19 cellular contexts compared by ENCODE assay signal in genomic region chr17:56577810-56578209, GRCh38. TPM values are rescaled to one million over a fixed set of nuclear protein-coding genes. Genes with fewer than 3 reads are reported as not detected.
DNase-seq lines count a peak whose midpoint lies in the region; ATAC-seq and TF ChIP-seq lines count a peak whose summit lies in the region.
"Had no signal": no experiment of that assay in that cellular context is flagged by ENCODE, and none has a peak within 500 bp of the region (broad histone marks: within the 10 kb centered on the region; RNA-seq: fewer than 3 reads in every experiment).

No MANE protein-coding gene starts in this region.

- H2AFZ ChIP-seq in H9 (ENCODE audit: low read length): no peak overlapping the region

- H3K27me3 ChIP-seq in H9 (ENCODE audit: insufficient read depth, low read length) (no peaks in the 10 kb centered on the region), SJSA1 (replicated peaks) (no peaks in the 10 kb centered on the region)
- H3K27me3 ChIP-seq: ascending aorta had no signal

- H3K4me1 ChIP-seq in H9 (ENCODE audit: insufficient read depth, low read length) (no peaks in the 10 kb centered on the region), SJSA1 (replicated peaks) (peaks cover 22% of the 10 kb centered on the region)
- H3K4me1 ChIP-seq: ascending aorta had no signal

- H4K5ac ChIP-seq in H9 (ENCODE audit: insufficient read length, low read depth, low read length): no peak overlapping the region

- H3K79me2 ChIP-seq in H9 (ENCODE audit: insufficient read depth, low read length): no peaks in the 10 kb centered on the region

- peak overlapping the region in 1 of 3 experiments; percentile 53; a peak in 1 of 7 replicates for H3K27ac Mint-ChIP-seq in H9
- H3K27ac Mint-ChIP-seq in stimulated activated memory B cell treated with anti-CD40 and anti-IgM and Interleukin-4, amounts not matched to agents 10 μg/mL and 1 μg/mL and 100 μg/mL, for 72 hours: no peak overlapping the region
- no peak overlapping the region for H3K27ac Mint-ChIP-seq in naive thymus-derived CD8-positive, alpha-beta T cell
- H3K27ac Mint-ChIP-seq: activated naive CD4-positive, alpha-beta T cell treated with anti-CD3 and anti-CD28 coated beads, Interleukin-2, amount 50 U/mL, for 24 hours; CD4-positive, CD25-positive, alpha-beta regulatory T cell; stimulated activated effector memory CD8-positive, alpha-beta T cell treated with anti-CD3 and anti-CD28 coated beads, Interleukin-12 subunit alpha, Interleukin-12 subunit beta, amount 100 ng/mL, for 72 hours had no signal

- peaks cover 0 to 4% (median 0%) of the 10 kb centered on the region in 3 experiments; a peak in 1 of 7 replicates for H3K36me3 Mint-ChIP-seq in H9 (ENCODE audit: insufficient read depth in 1 of 3, low read depth in 3 of 3)
- H3K36me3 Mint-ChIP-seq in stimulated activated memory B cell treated with anti-CD40 and anti-IgM and Interleukin-4, amounts not matched to agents 10 μg/mL and 1 μg/mL and 100 μg/mL, for 72 hours: no peaks in the 10 kb centered on the region
- H3K36me3 Mint-ChIP-seq in naive thymus-derived CD8-positive, alpha-beta T cell: peaks cover 0 to 6% (median 2%) of the 10 kb centered on the region in 3 donors
- H3K36me3 Mint-ChIP-seq: CD4-positive, CD25-positive, alpha-beta regulatory T cell; stimulated activated effector memory CD8-positive, alpha-beta T cell treated with anti-CD3 and anti-CD28 coated beads, Interleukin-12 subunit alpha, Interleukin-12 subunit beta, amount 100 ng/mL, for 72 hours had no signal

- no peak overlapping the region for H3K9ac ChIP-seq in H9 (ENCODE audit: extremely low read depth, insufficient read length, low read length)

- no peak overlapping the region for H2BK5ac ChIP-seq in H9 (ENCODE audit: insufficient read length, low read length)

- H3K4me3 ChIP-seq in SJSA1 (no peak overlapping the region), retinal pigment epithelial cell (ENCODE audit: low read length) (peak overlapping the region; percentile 6)
- H3K4me3 ChIP-seq: ascending aorta, thoracic aorta had no signal

- no peak overlapping the region for H3K56ac ChIP-seq in H9 (ENCODE audit: insufficient read length, low read depth, low read length)

- no peak overlapping the region for H2BK15ac ChIP-seq in H9 (ENCODE audit: low read depth, low read length)

- H3K18ac ChIP-seq in H9 (ENCODE audit: insufficient read length, low read depth, low read length): no peak overlapping the region

- H3K9me3 ChIP-seq in H9 (ENCODE audit: control insufficient read depth, low read depth, low read length) (no peaks in the 10 kb centered on the region), SJSA1 (replicated peaks) (no peaks in the 10 kb centered on the region)
- H3K9me3 ChIP-seq: ascending aorta, thoracic aorta had no signal

- H3K36me3 ChIP-seq in SJSA1: no peaks in the 10 kb centered on the region
- H3K36me3 ChIP-seq: ascending aorta, thoracic aorta had no signal

- no peaks in the 10 kb centered on the region for H4K20me1 ChIP-seq in H9 (ENCODE audit: control insufficient read depth, insufficient read depth, insufficient read length)

- no peak overlapping the region for H2BK120ac ChIP-seq in H9 (ENCODE audit: low read depth, low read length, poor library complexity, severe bottlenecking)

- no peak overlapping the region for H2BK12ac ChIP-seq in H9 (ENCODE audit: insufficient read length, low read depth, low read length)

- no peak overlapping the region for H3K4me3 Mint-ChIP-seq in H9
- H3K4me3 Mint-ChIP-seq in stimulated activated memory B cell treated with anti-CD40 and anti-IgM and Interleukin-4, amounts not matched to agents 10 μg/mL and 1 μg/mL and 100 μg/mL, for 72 hours: no peak overlapping the region
- H3K4me3 Mint-ChIP-seq in naive thymus-derived CD8-positive, alpha-beta T cell: no peak overlapping the region
- H3K4me3 Mint-ChIP-seq: activated naive CD4-positive, alpha-beta T cell treated with anti-CD3 and anti-CD28 coated beads, Interleukin-2, amount 50 U/mL, for 24 hours; CD4-positive, CD25-positive, alpha-beta regulatory T cell; stimulated activated effector memory CD8-positive, alpha-beta T cell treated with anti-CD3 and anti-CD28 coated beads, Interleukin-12 subunit alpha, Interleukin-12 subunit beta, amount 100 ng/mL, for 72 hours had no signal

- peaks cover 0 to 4% of the 10 kb centered on the region in 2 experiments; a peak in 1 of 5 replicates for H3K9me3 Mint-ChIP-seq in H9
- no peaks in the 10 kb centered on the region for H3K9me3 Mint-ChIP-seq in stimulated activated memory B cell treated with anti-CD40 and anti-IgM and Interleukin-4, amounts not matched to agents 10 μg/mL and 1 μg/mL and 100 μg/mL, for 72 hours
- peaks cover 0 to 6% (median 0%) of the 10 kb centered on the region in 9 donors for H3K9me3 Mint-ChIP-seq in naive thymus-derived CD8-positive, alpha-beta T cell
- H3K9me3 Mint-ChIP-seq: activated naive CD4-positive, alpha-beta T cell treated with anti-CD3 and anti-CD28 coated beads, Interleukin-2, amount 50 U/mL, for 24 hours; stimulated activated effector memory CD8-positive, alpha-beta T cell treated with anti-CD3 and anti-CD28 coated beads, Interleukin-12 subunit alpha, Interleukin-12 subunit beta, amount 100 ng/mL, for 72 hours had no signal

- H3K23me2 ChIP-seq in H9 (ENCODE audit: insufficient read length, low read depth, low read length, poor library complexity, severe bottlenecking): peaks cover 4% of the 10 kb centered on the region

- no peaks in the 10 kb centered on the region for H3K79me1 ChIP-seq in H9 (ENCODE audit: insufficient read depth, low read depth, low read length, poor library complexity, severe bottlenecking)

- peaks cover 8 to 17% of the 10 kb centered on the region in 2 experiments for H3K4me1 Mint-ChIP-seq in H9
- no peaks in the 10 kb centered on the region for H3K4me1 Mint-ChIP-seq in stimulated activated memory B cell treated with anti-CD40 and anti-IgM and Interleukin-4, amounts not matched to agents 10 μg/mL and 1 μg/mL and 100 μg/mL, for 72 hours
- no peaks in the 10 kb centered on the region for H3K4me1 Mint-ChIP-seq in naive thymus-derived CD8-positive, alpha-beta T cell
- H3K4me1 Mint-ChIP-seq: activated naive CD4-positive, alpha-beta T cell treated with anti-CD3 and anti-CD28 coated beads, Interleukin-2, amount 50 U/mL, for 24 hours; CD4-positive, CD25-positive, alpha-beta regulatory T cell; stimulated activated effector memory CD8-positive, alpha-beta T cell treated with anti-CD3 and anti-CD28 coated beads, Interleukin-12 subunit alpha, Interleukin-12 subunit beta, amount 100 ng/mL, for 72 hours had no signal

- no CpG with 5 or more reads among the region's 16 CpGs for WGBS in H9 (ENCODE audit: extremely low coverage, insufficient read length, low lambda C conversion rate)

- H4K8ac ChIP-seq in H9 (replicated peaks; ENCODE audit: insufficient read length, low read depth, low read length): no peak overlapping the region

- no peak overlapping the region for H2AK5ac ChIP-seq in H9 (ENCODE audit: insufficient read length, low read length)

- no peak overlapping the region for H2BK20ac ChIP-seq in H9 (ENCODE audit: low read depth, low read length, poor library complexity, severe bottlenecking)

- H4K91ac ChIP-seq in H9 (ENCODE audit: insufficient read length, low read depth, low read length): no peak overlapping the region

- TF ChIP-seq CTCF in H9 (conservative IDR thresholded peaks at IDR 0.05) (no peak), retinal pigment epithelial cell (conservative IDR thresholded peaks at IDR 0.05; ENCODE audit: low read depth, low read length) (no peak)

- H3K23ac ChIP-seq in H9 (ENCODE audit: insufficient read length, low read depth, low read length): no peak overlapping the region

- H3K27ac ChIP-seq in H9 (ENCODE audit: insufficient read length, low read depth, low read length) (no peak overlapping the region), SJSA1 (peak overlapping the region; percentile 52)
- H3K27ac ChIP-seq: ascending aorta, thoracic aorta had no signal

- intact Hi-C loops in left cardiac atrium (cut with DNase I): no loop called here

- H3K4ac ChIP-seq in H9 (ENCODE audit: low read depth, low read length): no peak overlapping the region

- no peak overlapping the region for H3K14ac ChIP-seq in H9 (ENCODE audit: insufficient read depth, low read length)

- peak; percentile 79 to 91 for ATAC-seq in left cardiac atrium
- ATAC-seq in stimulated activated memory B cell treated with anti-CD40 and anti-IgM and Interleukin-4, amounts not matched to agents 10 μg/mL and 1 μg/mL and 100 μg/mL, for 72 hours: no peak
- no peak for ATAC-seq in naive thymus-derived CD8-positive, alpha-beta T cell
- ATAC-seq: stimulated activated effector memory CD8-positive, alpha-beta T cell treated with anti-CD3 and anti-CD28 coated beads, Interleukin-12 subunit alpha, Interleukin-12 subunit beta, amount 100 ng/mL, for 72 hours had no signal

- peak; percentile 40 for DNase-seq in H9
- DNase-seq in SJSA1 (ENCODE audit: low read depth in 1 of 2, low spot score in 2 of 2): peak; percentile 36 to 50
- peak; percentile 20 for DNase-seq in left cardiac atrium
- DNase-seq in retinal pigment epithelial cell (ENCODE audit: low read depth): no peak
- DNase-seq in C1 segment of cervical spinal cord (lab: John Stamatoyannopoulos, UW): no peak
- no peak for DNase-seq in naive thymus-derived CD8-positive, alpha-beta T cell
- DNase-seq: activated T-cell treated with anti-CD3 and anti-CD28 coated beads, Interleukin-2, amount 50 U/mL, for 48 hours; CD4-positive, CD25-positive, alpha-beta regulatory T cell; GDM1; glutamatergic neuron; NCI-H1092; NCI-H2081; NCI-H524 had no signal

- POLR2A ChIA-PET in naive thymus-derived CD8-positive, alpha-beta T cell (lab: Charles Lee): no interaction called here

- no peak overlapping the region for H3K4me2 ChIP-seq in H9 (ENCODE audit: insufficient read depth, insufficient read length, low read length)

- H3K27me3 Mint-ChIP-seq in H9 (ENCODE audit: low read depth): peaks cover 6% of the 10 kb centered on the region; the same call in 1 of the 2 replicates
- H3K27me3 Mint-ChIP-seq in stimulated activated memory B cell treated with anti-CD40 and anti-IgM and Interleukin-4, amounts not matched to agents 10 μg/mL and 1 μg/mL and 100 μg/mL, for 72 hours: peaks cover 39% of the 10 kb centered on the region
- H3K27me3 Mint-ChIP-seq in naive thymus-derived CD8-positive, alpha-beta T cell: peaks cover 10 to 29% (median 19%) of the 10 kb centered on the region in 5 donors

- H3T11ph ChIP-seq in H9 (ENCODE audit: low read length): no peak overlapping the region

RNA-seq across cellular contexts. Expression of gene NOG, which starts 15.7 kb away (rescaled TPM):
- total RNA-seq in H9 (2021) (not detected in 2 replicates), left cardiac atrium (under 1 TPM; 0.12 to 0.13 TPM)
- total RNA-seq in SJSA1 (2014; rRNA removed; shearing (Covaris generic)): 11.0 and 13.2 TPM in 2 replicates
- total RNA-seq in naive thymus-derived CD8-positive, alpha-beta T cell: 100 to 1,000 TPM; 108 to 114 TPM
- 10 to 100 TPM; 23.4 to 54.8 (median 49.9) TPM for polyA plus RNA-seq in naive thymus-derived CD8-positive, alpha-beta T cell
- total RNA-seq: ascending aorta, HT-29 had no signal

Comparison
In these comparisons a context has a peak if more than half of its experiments do, and no peak if none do; other contexts are left out.
1. DNase-seq: peak in H9 (single experiment), SJSA1 (2 of 2) and left cardiac atrium (single experiment); none in retinal pigment epithelial cell (single experiment), C1 segment of cervical spinal cord (0 of 14) and naive thymus-derived CD8-positive, alpha-beta T cell (0 of 10).
2. ATAC-seq: peak in left cardiac atrium (2 of 2); none in stimulated activated memory B cell treated with anti-CD40 and anti-IgM and Interleukin-4, amounts not matched to agents 10 μg/mL and 1 μg/mL and 100 μg/mL, for 72 hours (single experiment) and naive thymus-derived CD8-positive, alpha-beta T cell (0 of 2).
3. RNA of gene NOG, which starts 15.7 kb away (total RNA-seq): 108 to 114 TPM in naive thymus-derived CD8-positive, alpha-beta T cell and 11.0 to 13.2 TPM in SJSA1; 0.12 to 0.13 TPM in left cardiac atrium and not detected in H9; every median in the first group is over 10 times any median in the second.